ENCODE assay signal across 11 cellular contexts in the genomic region with DNA sequence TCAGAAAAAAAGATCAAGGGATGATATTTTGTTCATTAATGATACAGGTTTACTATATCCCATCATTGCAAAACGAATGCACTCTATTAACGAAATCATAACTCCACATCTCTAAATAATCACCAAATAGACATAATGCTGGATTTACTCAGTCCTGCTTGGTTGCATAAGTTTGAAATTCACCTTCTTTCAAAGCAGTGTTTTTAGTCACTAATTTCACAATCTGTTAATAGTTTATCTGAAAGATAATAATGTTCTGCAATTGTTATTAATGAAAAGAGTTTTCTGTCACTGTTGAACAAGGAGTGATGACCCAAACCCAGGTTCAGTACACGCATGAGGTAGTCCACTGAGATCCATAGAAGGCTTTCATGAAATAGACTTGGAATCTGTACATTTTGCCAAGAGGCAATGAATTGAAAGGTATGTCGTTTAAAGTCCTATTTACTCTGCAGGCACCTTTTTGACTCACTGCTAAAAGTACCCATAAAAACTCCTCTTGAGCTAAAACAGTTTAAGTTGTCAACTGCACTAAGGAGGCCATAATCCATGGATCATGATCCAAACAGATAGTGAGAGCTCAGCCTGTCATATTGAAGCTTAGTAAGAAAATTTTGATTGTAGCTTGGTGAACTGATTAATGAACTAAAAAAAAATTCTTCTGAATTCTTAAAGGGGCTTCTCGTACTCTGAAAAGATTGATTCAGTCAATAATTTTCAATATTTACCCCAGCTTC.
A peak's percentile ranks its signal among the peaks of the same experiment; 100 is the strongest.
DNase-seq lines count a peak whose midpoint lies in the region; ATAC-seq and TF ChIP-seq lines count a peak whose summit lies in the region.
"Had no signal": no experiment of that assay in that cellular context is flagged by ENCODE, and none has a peak within 500 bp of the region (broad histone marks: within the 10 kb centered on the region; RNA-seq: fewer than 3 reads in every experiment).

No MANE protein-coding gene starts in this region.

- H3K36me3 Mint-ChIP-seq in T-helper 2 cell treated with Interferon-gamma antibody and Interleukin-4, amounts not matched to agents 5 μg/mL and 100 μg/mL, for 36 hours (ENCODE audit: low read depth): peaks cover 4% of the 10 kb centered on the region
- peaks cover 22% of the 10 kb centered on the region for H3K36me3 Mint-ChIP-seq in stimulated activated effector memory CD8-positive, alpha-beta T cell treated with anti-CD3 and anti-CD28 coated beads, Interleukin-12 subunit alpha, Interleukin-12 subunit beta, amount 100 ng/mL, for 72 hours

- peak overlapping the region; percentile 45 for H3K4me3 ChIP-seq in coronary artery
- H3K4me3 ChIP-seq: ovary had no signal

- H3K9me3 ChIP-seq in KOPT-K1 (ENCODE audit: insufficient read depth, low read length, poor library complexity, severe bottlenecking): no peaks in the 10 kb centered on the region
- H3K9me3 ChIP-seq: ovary had no signal

- H3K4me1 Mint-ChIP-seq in T-helper 2 cell treated with Interferon-gamma antibody and Interleukin-4, amounts not matched to agents 5 μg/mL and 100 μg/mL, for 36 hours (ENCODE audit: low read depth): peaks cover 70% of the 10 kb centered on the region
- H3K4me1 Mint-ChIP-seq in stimulated activated effector memory CD8-positive, alpha-beta T cell treated with anti-CD3 and anti-CD28 coated beads, Interleukin-12 subunit alpha, Interleukin-12 subunit beta, amount 100 ng/mL, for 72 hours: peaks cover 82% of the 10 kb centered on the region

- no peak for DNase-seq in T-helper 2 cell treated with Interferon-gamma antibody and Interleukin-4, amounts not matched to agents 5 μg/mL and 100 μg/mL, for 36 hours (ENCODE audit: low spot score)
- DNase-seq in T-helper 2 cell: no peak
- DNase-seq in coronary artery (ENCODE audit: low spot score): no peak
- DNase-seq in stimulated activated effector memory CD8-positive, alpha-beta T cell treated with anti-CD3 and anti-CD28 coated beads, Interleukin-12 subunit alpha, Interleukin-12 subunit beta, amount 100 ng/mL, for 72 hours (ENCODE audit: low spot score in 2 of 2): no peak
- no peak for DNase-seq in SHP77 (lab: John Stamatoyannopoulos, UW)
- DNase-seq in HK-2 (ENCODE audit: unreplicated experiment): no peak
- DNase-seq: activated CD4-positive, alpha-beta T cell treated with anti-CD3 and anti-CD28 coated beads, Interleukin-2, amount 50 U/mL, for 1 hour; HCEC 1CT; ovary had no signal

- ATAC-seq in stimulated activated effector memory CD8-positive, alpha-beta T cell treated with anti-CD3 and anti-CD28 coated beads, Interleukin-12 subunit alpha, Interleukin-12 subunit beta, amount 100 ng/mL, for 72 hours: peak; percentile 1
- no peak for ATAC-seq in HG02623 (IDR thresholded peaks at IDR 0.05; ENCODE audit: unreplicated experiment)

- H3K27ac Mint-ChIP-seq in T-helper 2 cell treated with Interferon-gamma antibody and Interleukin-4, amounts not matched to agents 5 μg/mL and 100 μg/mL, for 36 hours: peak overlapping the region; percentile 86
- peak overlapping the region; percentile 95 for H3K27ac Mint-ChIP-seq in stimulated activated effector memory CD8-positive, alpha-beta T cell treated with anti-CD3 and anti-CD28 coated beads, Interleukin-12 subunit alpha, Interleukin-12 subunit beta, amount 100 ng/mL, for 72 hours

- no peaks in the 10 kb centered on the region for H3K9me3 Mint-ChIP-seq in T-helper 2 cell treated with Interferon-gamma antibody and Interleukin-4, amounts not matched to agents 5 μg/mL and 100 μg/mL, for 36 hours
- no peaks in the 10 kb centered on the region for H3K9me3 Mint-ChIP-seq in stimulated activated effector memory CD8-positive, alpha-beta T cell treated with anti-CD3 and anti-CD28 coated beads, Interleukin-12 subunit alpha, Interleukin-12 subunit beta, amount 100 ng/mL, for 72 hours

- no peaks in the 10 kb centered on the region for H3K27me3 Mint-ChIP-seq in T-helper 2 cell treated with Interferon-gamma antibody and Interleukin-4, amounts not matched to agents 5 μg/mL and 100 μg/mL, for 36 hours (ENCODE audit: low read depth)

- H3K36me3 ChIP-seq in KOPT-K1 (ENCODE audit: insufficient read depth, low read length): no peaks in the 10 kb centered on the region
- H3K36me3 ChIP-seq: ovary had no signal

- no peak for TF ChIP-seq CTCF in coronary artery (IDR thresholded peaks at IDR 0.05)

- H3K27ac ChIP-seq in KOPT-K1 (ENCODE audit: low read depth, low read length, poor library complexity, severe bottlenecking): peak overlapping the region; percentile 87
- peak overlapping the region in 1 of 2 donors; percentile 18 for H3K27ac ChIP-seq in coronary artery
- H3K27ac ChIP-seq: ovary had no signal

- peak overlapping the region; percentile 82 for H3K4me3 Mint-ChIP-seq in T-helper 2 cell treated with Interferon-gamma antibody and Interleukin-4, amounts not matched to agents 5 μg/mL and 100 μg/mL, for 36 hours
- H3K4me3 Mint-ChIP-seq in stimulated activated effector memory CD8-positive, alpha-beta T cell treated with anti-CD3 and anti-CD28 coated beads, Interleukin-12 subunit alpha, Interleukin-12 subunit beta, amount 100 ng/mL, for 72 hours: peak overlapping the region; percentile 78
